ENCODE assay signal across 33 cellular contexts in the genomic region with DNA sequence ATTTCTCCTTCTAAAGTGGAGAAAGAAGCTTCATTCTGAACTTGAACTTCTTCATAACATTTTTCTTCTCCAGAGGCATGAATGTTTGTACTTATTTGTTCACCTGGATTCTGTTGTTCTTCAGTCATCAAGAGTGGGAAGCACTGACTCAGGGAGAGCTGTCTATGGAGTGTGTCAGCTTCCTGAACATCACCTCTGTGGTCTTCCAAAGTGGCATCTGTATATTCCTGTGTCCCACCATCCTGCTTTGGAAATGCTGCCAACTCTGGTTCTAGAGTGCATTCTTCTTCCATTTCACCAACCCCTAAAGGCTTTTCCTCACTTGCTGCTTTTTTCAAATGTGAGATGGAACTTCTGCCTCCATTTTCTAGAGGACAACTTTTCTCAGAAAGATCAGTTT. TPM values are rescaled to one million over a fixed set of nuclear protein-coding genes. Genes with fewer than 3 reads are reported as not detected.
DNase-seq lines count a peak whose midpoint lies in the region; ATAC-seq and TF ChIP-seq lines count a peak whose summit lies in the region.
"Had no signal": no experiment of that assay in that cellular context is flagged by ENCODE, and none has a peak within 500 bp of the region (broad histone marks: within the 10 kb centered on the region; RNA-seq: fewer than 3 reads in every experiment).

No MANE protein-coding gene starts in this region.

- H3K9ac ChIP-seq in PC-3 (ENCODE audit: low read length) (no peak overlapping the region), SK-N-SH (no peak overlapping the region)
- H3K9ac ChIP-seq: neural progenitor cell had no signal

- H3K27ac ChIP-seq in PC-3 (ENCODE audit: low read length) (no peak overlapping the region), SK-N-SH (ENCODE audit: low read depth in 2 of 2, low read length in 1 of 2) (no peak overlapping the region)
- H3K27ac ChIP-seq: hepatocyte, neural progenitor cell, right lobe of liver, SJCRH30, spleen, thoracic aorta, uterus, WERI-Rb-1 had no signal

- H3K4me1 ChIP-seq in PC-3 (ENCODE audit: insufficient read depth, low read length) (peaks cover 12% of the 10 kb centered on the region), SK-N-SH (ENCODE audit: control insufficient read depth in 1 of 2, insufficient read depth in 2 of 2, low read depth in 1 of 2, low read length in 1 of 2) (no peaks in the 10 kb centered on the region)
- H3K4me1 ChIP-seq: neural progenitor cell, right lobe of liver, SJCRH30, spleen, uterus had no signal

- no TSS peak for BruUV-seq in PC-3 (replicated peaks; lab: Mats Ljungman, UMichigan)

- no peaks in the 10 kb centered on the region for H3K9me3 ChIP-seq in PC-3 (ENCODE audit: low read length)
- no peaks in the 10 kb centered on the region for H3K9me3 ChIP-seq in SK-N-SH
- H3K9me3 ChIP-seq: right lobe of liver, SJCRH30, spleen, thoracic aorta, uterus had no signal

- H3K4me3 ChIP-seq in PC-3 (ENCODE audit: low read length) (no peak overlapping the region), epithelial cell of esophagus (ENCODE audit: low read length) (no peak overlapping the region), SK-N-SH (ENCODE audit: low read depth in 2 of 2, low read length in 1 of 2) (no peak overlapping the region)
- H3K4me3 ChIP-seq: hepatocyte, neural progenitor cell, right lobe of liver, SJCRH30, spleen, thoracic aorta, uterus had no signal

- CTCF ChIA-PET in PC-3 (lab: Charles Lee), result no interaction called here
- CTCF ChIA-PET in SK-N-SH (lab: Yijun Ruan, JAX), result interaction anchor here (1.9 kb wide), 1 partner anchor 14 kb away, joined by 10 read pairs; no protein-coding TSS in a partner anchor

- no peak for TF ChIP-seq EP300 in SK-N-SH (IDR thresholded peaks at IDR 0.05; ENCODE audit: borderline replicate concordance in 1 of 2, low read depth in 1 of 2, low read length in 1 of 2)

- intact Hi-C loops in PC-3 (cut with micrococcal nuclease), result no loop called here

- H2AFZ ChIP-seq in PC-3 (ENCODE audit: low read length) (no peak overlapping the region), SK-N-SH (ENCODE audit: low read depth) (no peak overlapping the region)
- H2AFZ ChIP-seq: hepatocyte, neural progenitor cell had no signal

- peak; percentile 80 for DNase-seq in ELR (ENCODE audit: low read depth)
- peak; percentile 77 for DNase-seq in PC-3
- DNase-seq in epithelial cell of esophagus (ENCODE audit: low read depth), result peak; percentile 77
- DNase-seq in lung microvascular endothelial cell (ENCODE audit: low read depth in 2 of 2), result peak; percentile 2 to 8
- DNase-seq in effector CD4-positive, alpha-beta T cell, result no peak
- no peak for DNase-seq in SK-N-SH
- DNase-seq: activated CD4-positive, alpha-beta T cell treated with anti-CD3 and anti-CD28 coated beads for 48 hours; activated CD8-positive, alpha-beta memory T cell treated with anti-CD3 and anti-CD28 coated beads for 24 hours; activated effector memory CD4-positive, alpha-beta T cell treated with Interleukin-2 at 50 U/mL for 16 hours; activated T-cell treated with anti-CD3 and anti-CD28 coated beads for 4 hours; CD8-positive, alpha-beta memory T cell; central memory CD4-positive, alpha-beta T cell; cortex of kidney; effector memory CD8-positive, alpha-beta T cell; foreskin melanocyte; H9; left colon; mesenchymal stem cell; NCI-H1694; right lobe of liver; SJCRH30; spleen; stimulated activated CD4-positive, alpha-beta T cell treated with anti-CD3 and anti-CD28 coated beads, Interleukin-2, amount 100 ng/mL, for 24 hours; T1000; uterus; WERI-Rb-1 had no signal

- POLR2A ChIA-PET in PC-3 (lab: Charles Lee; ENCODE audit: unreplicated experiment) (interaction anchor here (0.6 kb wide), 1 partner anchor 72 kb away, joined by 3 read pairs; no protein-coding TSS in a partner anchor), SK-N-SH (lab: Yijun Ruan, JAX) (no interaction called here)

- ATAC-seq in PC-3 (peak; percentile 73), HG02798 (IDR thresholded peaks at IDR 0.05; ENCODE audit: poor library complexity, unreplicated experiment) (no peak)
- ATAC-seq: effector memory CD8-positive, alpha-beta T cell; esophagus mucosa; left colon; Panc1; right lobe of liver had no signal

- H4K20me1 ChIP-seq in PC-3 (ENCODE audit: low read length) (no peaks in the 10 kb centered on the region), SK-N-SH (ENCODE audit: insufficient read depth) (no peaks in the 10 kb centered on the region)

- TF ChIP-seq CTCF in PC-3 (conservative IDR thresholded peaks at IDR 0.05; ENCODE audit: low read depth, low read length) (no peak), epithelial cell of esophagus (IDR thresholded peaks at IDR 0.05; ENCODE audit: insufficient read depth, low read depth, low read length, missing control alignments) (no peak), SK-N-SH (IDR thresholded peaks at IDR 0.05) (no peak)

- H3K9me2 ChIP-seq in PC-3 (replicated peaks; ENCODE audit: low read length) (no peaks in the 10 kb centered on the region), SK-N-SH (no peaks in the 10 kb centered on the region)

- TF ChIP-seq RAD21 in SK-N-SH (IDR thresholded peaks at IDR 0.05; ENCODE audit: low read length), result no peak

- H3K27me3 ChIP-seq in PC-3 (ENCODE audit: low read length) (peaks cover 13% of the 10 kb centered on the region; the same call in 1 of the 2 replicates), SK-N-SH (ENCODE audit: insufficient read depth) (no peaks in the 10 kb centered on the region)
- H3K27me3 ChIP-seq: hepatocyte, neural progenitor cell, right lobe of liver, SJCRH30, spleen, uterus had no signal

- H3F3A ChIP-seq in PC-3 (ENCODE audit: low read length, unreplicated experiment) (no peaks in the 10 kb centered on the region), SK-N-SH (replicated peaks; ENCODE audit: insufficient read depth) (no peaks in the 10 kb centered on the region)

- H3K79me2 ChIP-seq in PC-3 (ENCODE audit: low read length), result no peaks in the 10 kb centered on the region
- H3K79me2 ChIP-seq in SK-N-SH (ENCODE audit: insufficient read depth), result no peaks in the 10 kb centered on the region
- H3K79me2 ChIP-seq: hepatocyte had no signal

- H3K4me2 ChIP-seq in PC-3 (ENCODE audit: low read length) (peak overlapping the region; percentile 2), SK-N-SH (no peak overlapping the region)
- H3K4me2 ChIP-seq: hepatocyte, neural progenitor cell had no signal

- no peaks in the 10 kb centered on the region for H3K36me3 ChIP-seq in PC-3 (ENCODE audit: low read depth, low read length)
- no peaks in the 10 kb centered on the region for H3K36me3 ChIP-seq in SK-N-SH (replicated peaks in 1 of 2; ENCODE audit: control insufficient read depth in 1 of 2, insufficient read depth in 2 of 2, low read length in 1 of 2)
- H3K36me3 ChIP-seq: neural progenitor cell, right lobe of liver, spleen, thoracic aorta, uterus had no signal

TF ChIP-seq in SK-N-SH, 30 proteins besides CTCF, POLR2A, EP300 and RAD21 (continues in another document):
- TF ChIP-seq NFIC (IDR thresholded peaks at IDR 0.05; ENCODE audit: borderline replicate concordance) (no peak), MXI1 (IDR thresholded peaks at IDR 0.05; ENCODE audit: low read depth, low read length) (no peak), SIN3A (IDR thresholded peaks at IDR 0.05; ENCODE audit: borderline replicate concordance, low read depth, low read length) (no peak), NRF1 (IDR thresholded peaks at IDR 0.05; ENCODE audit: low read depth, low read length) (no peak), TAF1 (IDR thresholded peaks at IDR 0.05; ENCODE audit: borderline replicate concordance, low read depth, low read length) (no peak), MEF2A (IDR thresholded peaks at IDR 0.05; ENCODE audit: borderline replicate concordance, low read depth) (no peak), RCOR1 (IDR thresholded peaks at IDR 0.05; ENCODE audit: low read length) (no peak), YY1 (IDR thresholded peaks at IDR 0.05; ENCODE audit: low read depth) (no peak), USF1 (IDR thresholded peaks at IDR 0.05; ENCODE audit: borderline replicate concordance, low read depth) (no peak), GATA2 (CRISPR knock-in tag; IDR thresholded peaks at IDR 0.05) (no peak), POLR2AphosphoS5 (IDR thresholded peaks at IDR 0.05; ENCODE audit: low read depth, low read length) (no peak), JUND (IDR thresholded peaks at IDR 0.05) (no peak), ELF1 (IDR thresholded peaks at IDR 0.05) (no peak), ZBTB33 (IDR thresholded peaks at IDR 0.05; ENCODE audit: borderline replicate concordance, low read depth) (no peak)

RNA-seq across cellular contexts. Expression of gene TTN, which starts 59.5 kb away (rescaled TPM):
- total RNA-seq in PC-3 (2014; rRNA removed) (0.52 and 1.1 TPM in 2 replicates), lung microvascular endothelial cell (0.60 and 1.3 TPM in 2 replicates)
- polyA plus RNA-seq in SK-N-SH (2012; rRNA removed), result under 0.01 and 0.08 TPM in 2 replicates
- under 0.01 and 0.08 TPM in 2 replicates for polyA plus RNA-seq in SK-N-SH (2012; cell fraction: cytosol; rRNA removed)
- polyA plus RNA-seq in SK-N-SH (2012; cell fraction: nucleus; rRNA removed), result 0.11 and 0.13 TPM in 2 replicates
- polyA plus RNA-seq: BJ had no signal

Comparison
In these comparisons a context has a peak if more than half of its experiments do, and no peak if none do; other contexts are left out.
1. DNase-seq: peak in ELR (single experiment), PC-3 (single experiment), epithelial cell of esophagus (single experiment) and lung microvascular endothelial cell (2 of 2); none in effector CD4-positive, alpha-beta T cell (single experiment) and SK-N-SH (single experiment).